8 cellular contexts compared by ENCODE assay signal in genomic region chr2:186695081-186695756, GRCh38. TPM values are rescaled to one million over a fixed set of nuclear protein-coding genes. Genes with fewer than 3 reads are reported as not detected.
DNase-seq lines count a peak whose midpoint lies in the region; ATAC-seq, FAIRE-seq and TF ChIP-seq lines count a peak whose summit lies in the region.

No MANE protein-coding gene starts in this region.

- H3K4me3 ChIP-seq in iPS-15b (ENCODE audit: low read depth, low read length) (peak overlapping the region; percentile 79), suprapubic skin (peak overlapping the region; percentile 70)

- H3K27ac ChIP-seq in suprapubic skin, result no peak overlapping the region

- H3K9me3 Mint-ChIP-seq in WTC11, result no peaks in the 10 kb centered on the region

- no peaks in the 10 kb centered on the region for H3K27me3 Mint-ChIP-seq in WTC11 (ENCODE audit: low read depth)

- POLR2A ChIA-PET in WTC11 (lab: Charles Lee), result interaction anchor here (0.6 kb wide), 1 partner anchor 77 kb away, joined by 3 read pairs; no protein-coding TSS in a partner anchor

- H3K9ac ChIP-seq in iPS-15b (ENCODE audit: low read depth, low read length), result peak overlapping the region; percentile 28

- no peak for TF ChIP-seq EP300 in suprapubic skin (IDR thresholded peaks at IDR 0.05)

- FAIRE-seq in H54 (lab: Jason Lieb, UNC), result peak; percentile 95

- H3K27ac Mint-ChIP-seq in WTC11, result no peak overlapping the region

- no peak for TF ChIP-seq CTCF in WTC11 (IDR thresholded peaks at IDR 0.05)
- TF ChIP-seq CTCF in suprapubic skin (IDR thresholded peaks at IDR 0.05), result no peak

- TF ChIP-seq POLR2A in H54 (IDR thresholded peaks at IDR 0.05; ENCODE audit: low read depth, low read length) (no peak), suprapubic skin (IDR thresholded peaks at IDR 0.05) (no peak)

- H3K27me3 ChIP-seq in iPS-15b (ENCODE audit: control insufficient read depth, insufficient read depth, low read length) (no peaks in the 10 kb centered on the region), suprapubic skin (no peaks in the 10 kb centered on the region)

- peaks cover 40% of the 10 kb centered on the region for H3K4me1 Mint-ChIP-seq in WTC11

- no peaks in the 10 kb centered on the region for H3K36me3 Mint-ChIP-seq in WTC11

- CTCF ChIA-PET in WTC11 (lab: Charles Lee), result interaction anchor here (1.0 kb wide), 1 partner anchor 40 kb away, joined by 4 read pairs; no protein-coding TSS in a partner anchor

- WGBS in suprapubic skin, result 12% methylated on average over 9 of the region's 9 CpGs

- peak overlapping the region; percentile 88 for H3K4me3 Mint-ChIP-seq in WTC11

- DNase-seq in A172 (ENCODE audit: low spot score), result peak; percentile 40
- peak; percentile 17 for DNase-seq in H54 (ENCODE audit: insufficient read length, low spot score)
- no peak for DNase-seq in WTC11 (ENCODE audit: low spot score)
- DNase-seq in suprapubic skin (ENCODE audit: low spot score in 2 of 2), result no peak
- no peak for DNase-seq in T-helper 9 cell

- ATAC-seq in WTC11 (no peak), GM21576 (IDR thresholded peaks at IDR 0.05; ENCODE audit: unreplicated experiment) (no peak), GM19452 (IDR thresholded peaks at IDR 0.05; ENCODE audit: unreplicated experiment) (no peak)

- H3K4me1 ChIP-seq in iPS-15b (ENCODE audit: control insufficient read depth, insufficient read depth, low read length) (no peaks in the 10 kb centered on the region), suprapubic skin (peaks cover 23% of the 10 kb centered on the region)

- H3K9me3 ChIP-seq in iPS-15b (ENCODE audit: control insufficient read depth, insufficient read depth, low read length) (no peaks in the 10 kb centered on the region), suprapubic skin (no peaks in the 10 kb centered on the region)

- H3K36me3 ChIP-seq in iPS-15b (ENCODE audit: control insufficient read depth, insufficient read depth, low read length) (no peaks in the 10 kb centered on the region), suprapubic skin (no peaks in the 10 kb centered on the region)

TF ChIP-seq in WTC11, 78 proteins besides CTCF, POLR2A, EP300 and RAD21:
- TF ChIP-seq MAX (CRISPR knock-in tag; IDR thresholded peaks at IDR 0.05) (no peak), NR3C1 (CRISPR knock-in tag; conservative IDR thresholded peaks at IDR 0.05; ENCODE audit: low read depth) (no peak), CBFB (CRISPR knock-in tag; IDR thresholded peaks at IDR 0.05; ENCODE audit: low read depth) (no peak), ETV6 (CRISPR knock-in tag; IDR thresholded peaks at IDR 0.05) (no peak), RORB (CRISPR knock-in tag; IDR thresholded peaks at IDR 0.05) (no peak)

RNA-seq across cellular contexts. Expression of gene FAM171B, which starts 1.4 kb away (rescaled TPM):
- total RNA-seq in A172 (2014; rRNA removed; shearing (Covaris generic)), result 17.0 and 18.9 TPM in 2 replicates
- total RNA-seq in WTC11 (2021) (19.6 to 28.5 TPM (median 21.4 TPM) in 3 replicates), suprapubic skin (1 to 10 TPM; 3.4 to 6.4 (median 4.6) TPM)

Comparison
In these comparisons a context has a peak if more than half of its experiments do, and no peak if none do; other contexts are left out.
1. DNase-seq: peak in A172 (single experiment) and H54 (single experiment); none in WTC11 (single experiment), suprapubic skin (0 of 2) and T-helper 9 cell (single experiment).